8 cellular contexts compared by ENCODE assay signal in the genomic region with DNA sequence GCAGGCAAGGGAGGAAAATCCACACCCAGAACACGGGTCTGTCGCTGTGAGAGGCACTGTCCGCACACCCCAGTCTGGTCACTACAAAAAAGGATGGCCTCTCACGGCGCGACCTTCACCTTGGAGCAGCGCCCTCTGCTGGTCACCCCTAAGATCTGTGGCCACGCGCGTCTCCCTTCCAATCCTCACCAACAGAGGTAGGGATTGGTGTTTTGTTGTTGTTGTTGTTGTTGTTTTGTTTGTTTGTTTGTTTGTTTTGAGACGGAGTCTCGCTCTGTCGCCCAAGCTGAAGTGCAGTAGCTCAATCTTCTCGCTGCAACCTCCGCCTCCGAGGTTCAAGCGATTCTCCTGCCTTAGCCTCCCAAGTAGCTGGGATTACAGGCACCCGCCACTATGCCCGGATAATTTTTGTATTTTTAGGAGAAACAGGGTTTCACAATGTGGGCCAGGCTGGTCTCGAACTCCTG. TPM values are rescaled to one million over a fixed set of nuclear protein-coding genes. Genes with fewer than 3 reads are reported as not detected.
DNase-seq lines count a peak whose midpoint lies in the region; ATAC-seq and TF ChIP-seq lines count a peak whose summit lies in the region.

No MANE protein-coding gene starts in this region.

- peak; percentile 31 to 66 (median 55) for DNase-seq in CD8-positive, alpha-beta memory T cell
- DNase-seq in SJSA1 (ENCODE audit: low read depth in 1 of 2, low spot score in 2 of 2) (peak; percentile 42 to 60), left ventricle myocardium inferior (peak; percentile 56), GM19240 (ENCODE audit: insufficient read length, low spot score) (no peak)
- DNase-seq in activated naive CD4-positive, alpha-beta T cell treated with anti-CD3 and anti-CD28 coated beads for 36 hours, result peak; percentile 76
- peak; percentile 60 for DNase-seq in stimulated activated CD4-positive, alpha-beta T cell treated with anti-CD3 and anti-CD28 coated beads, Interleukin-12 subunit alpha, Interleukin-12 subunit beta, amount 100 ng/mL, for 4 hours

- no peaks in the 10 kb centered on the region for H3K27me3 ChIP-seq in CD8-positive, alpha-beta memory T cell (ENCODE audit: insufficient read depth, low read length, poor library complexity, severe bottlenecking)
- H3K27me3 ChIP-seq in SJSA1 (replicated peaks) (no peaks in the 10 kb centered on the region), left ventricle myocardium inferior (ENCODE audit: low read depth) (no peaks in the 10 kb centered on the region)

- peaks cover 0 to 3% of the 10 kb centered on the region in 2 donors for H3K27me3 Mint-ChIP-seq in CD8-positive, alpha-beta memory T cell
- no peaks in the 10 kb centered on the region for H3K27me3 Mint-ChIP-seq in activated naive CD4-positive, alpha-beta T cell treated with anti-CD3 and anti-CD28 coated beads for 36 hours (ENCODE audit: low read depth)

- TF ChIP-seq CTCF in left ventricle myocardium inferior (IDR thresholded peaks at IDR 0.05; ENCODE audit: borderline replicate concordance), result peak; percentile 72

- H3K4me3 ChIP-seq in CD8-positive, alpha-beta memory T cell (ENCODE audit: low read length), result peak overlapping the region; percentile 20
- H3K4me3 ChIP-seq in SJSA1, result no peak overlapping the region
- H3K4me3 ChIP-seq in left ventricle myocardium inferior, result no peak overlapping the region

- H3K36me3 Mint-ChIP-seq in CD8-positive, alpha-beta memory T cell, result no peaks in the 10 kb centered on the region
- H3K36me3 Mint-ChIP-seq in activated naive CD4-positive, alpha-beta T cell treated with anti-CD3 and anti-CD28 coated beads for 36 hours (ENCODE audit: low read depth), result no peaks in the 10 kb centered on the region

- ATAC-seq in HG02623 (IDR thresholded peaks at IDR 0.05; ENCODE audit: unreplicated experiment) (peak; percentile 52), HG02981 (IDR thresholded peaks at IDR 0.05; ENCODE audit: unreplicated experiment) (no peak)

- intact Hi-C loops in activated naive CD4-positive, alpha-beta T cell treated with anti-CD3 and anti-CD28 coated beads for 36 hours (cut with micrococcal nuclease), result loop anchor here (1.0 kb wide), 2 partner anchors 48 to 211 kb away; no protein-coding TSS in a partner anchor
- intact Hi-C loops in left ventricle myocardium inferior (cut with micrococcal nuclease), result no loop called here

- H3K9me3 Mint-ChIP-seq in CD8-positive, alpha-beta memory T cell, result no peaks in the 10 kb centered on the region
- H3K9me3 Mint-ChIP-seq in activated naive CD4-positive, alpha-beta T cell treated with anti-CD3 and anti-CD28 coated beads for 36 hours, result no peaks in the 10 kb centered on the region

- peak overlapping the region in 1 of 8 donors; percentile 63 for H3K27ac Mint-ChIP-seq in CD8-positive, alpha-beta memory T cell
- H3K27ac Mint-ChIP-seq in activated naive CD4-positive, alpha-beta T cell treated with anti-CD3 and anti-CD28 coated beads for 36 hours, result no peak overlapping the region

- H3K9me3 ChIP-seq in CD8-positive, alpha-beta memory T cell (ENCODE audit: low read length), result no peaks in the 10 kb centered on the region
- H3K9me3 ChIP-seq in SJSA1 (replicated peaks), result no peaks in the 10 kb centered on the region
- no peaks in the 10 kb centered on the region for H3K9me3 ChIP-seq in left ventricle myocardium inferior (replicated peaks)

- no peak overlapping the region for H3K27ac ChIP-seq in CD8-positive, alpha-beta memory T cell (ENCODE audit: low read depth, low read length)
- no peak overlapping the region for H3K27ac ChIP-seq in SJSA1
- no peak overlapping the region for H3K27ac ChIP-seq in left ventricle myocardium inferior (replicated peaks)

- CTCF ChIA-PET in CD8-positive, alpha-beta memory T cell (lab: Charles Lee), result interaction anchor here (0.9 to 6.1 kb wide), 5 partner anchors 9 to 47 kb away, joined by 4 to 28 read pairs (median 11); a partner anchor contains a TSS
- CTCF ChIA-PET in activated naive CD4-positive, alpha-beta T cell treated with anti-CD3 and anti-CD28 coated beads for 36 hours (lab: Charles Lee), result interaction anchor here (0.7 to 3.1 kb wide), 8 partner anchors 9 to 238 kb away, joined by 3 to 18 read pairs (median 4); a partner anchor contains a TSS

- H3K4me1 ChIP-seq in CD8-positive, alpha-beta memory T cell (ENCODE audit: insufficient read depth, low read length), result no peaks in the 10 kb centered on the region
- H3K4me1 ChIP-seq in SJSA1 (replicated peaks) (no peaks in the 10 kb centered on the region), left ventricle myocardium inferior (no peaks in the 10 kb centered on the region)

- peaks cover 4 to 6% (median 5%) of the 10 kb centered on the region in 3 donors for H3K4me1 Mint-ChIP-seq in CD8-positive, alpha-beta memory T cell
- peaks cover 5% of the 10 kb centered on the region for H3K4me1 Mint-ChIP-seq in activated naive CD4-positive, alpha-beta T cell treated with anti-CD3 and anti-CD28 coated beads for 36 hours (ENCODE audit: low read depth)

- peak overlapping the region in 6 of 7 donors; percentile 46 to 73 (median 62) for H3K4me3 Mint-ChIP-seq in CD8-positive, alpha-beta memory T cell
- H3K4me3 Mint-ChIP-seq in activated naive CD4-positive, alpha-beta T cell treated with anti-CD3 and anti-CD28 coated beads for 36 hours, result peak overlapping the region; percentile 60

- no peaks in the 10 kb centered on the region for H3K36me3 ChIP-seq in CD8-positive, alpha-beta memory T cell (ENCODE audit: insufficient read depth, low read length)
- H3K36me3 ChIP-seq in SJSA1, result no peaks in the 10 kb centered on the region
- H3K36me3 ChIP-seq in left ventricle myocardium inferior, result no peaks in the 10 kb centered on the region

- POLR2A ChIA-PET in CD8-positive, alpha-beta memory T cell (lab: Charles Lee), result no interaction called here

RNA-seq across cellular contexts. Expression of a gene that starts 15.0 kb away (rescaled TPM):
- 10 to 100 TPM; 45.7 to 45.8 TPM for total RNA-seq in CD8-positive, alpha-beta memory T cell
- 2.2 TPM for polyA plus RNA-seq in CD8-positive, alpha-beta memory T cell
- total RNA-seq in SJSA1 (2014; rRNA removed; shearing (Covaris generic)), result 12.4 and 20.0 TPM in 2 replicates
- 1 to 10 TPM; 9.4 to 9.7 TPM for total RNA-seq in activated naive CD4-positive, alpha-beta T cell treated with anti-CD3 and anti-CD28 coated beads for 36 hours
- 6.6 TPM for total RNA-seq in left ventricle myocardium inferior

RNA-seq across cellular contexts. Expression of a gene that starts 24.3 kb away (rescaled TPM):
- 100 to 1,000 TPM; 213 to 223 TPM for total RNA-seq in CD8-positive, alpha-beta memory T cell
- 24.3 TPM for polyA plus RNA-seq in CD8-positive, alpha-beta memory T cell
- total RNA-seq in SJSA1 (2014; rRNA removed; shearing (Covaris generic)), result 309 and 338 TPM in 2 replicates
- total RNA-seq in activated naive CD4-positive, alpha-beta T cell treated with anti-CD3 and anti-CD28 coated beads for 36 hours, result 100 to 1,000 TPM; 186 to 203 TPM
- 19.2 TPM for total RNA-seq in left ventricle myocardium inferior
